1 cellular context compared by ENCODE assay signal in genomic region chr1:109959974-109960744, GRCh38.
TF ChIP-seq lines count a peak whose summit lies in the region.

No MANE protein-coding gene starts in this region.

TF ChIP-seq in HepG2, 621 proteins besides CTCF, POLR2A, EP300 and RAD21 (continued from another document and continues in another):
- TF ChIP-seq PRDM15 (CRISPR knock-in tag; IDR thresholded peaks at IDR 0.05) (peak; percentile 53; the same call in 1 of the 2 replicates), MED13 (CRISPR knock-in tag; IDR thresholded peaks at IDR 0.05) (0 out of 2 replicates have a peak, but pooled peaks have one; percentile 43), ETV5 (CRISPR knock-in tag; IDR thresholded peaks at IDR 0.05; ENCODE audit: borderline replicate concordance) (peak; percentile 62; the same call in 1 of the 2 replicates), ELF1 (CRISPR knock-in tag; IDR thresholded peaks at IDR 0.05) (peak; percentile 18; the same call in 1 of the 2 replicates), ZNF414 (CRISPR knock-in tag; IDR thresholded peaks at IDR 0.05) (no peak), CREM (IDR thresholded peaks at IDR 0.05) (peak; percentile 60; the same call in 1 of the 2 replicates), CREM (CRISPR knock-in tag; IDR thresholded peaks at IDR 0.05) (no peak), NKX3-1 (CRISPR knock-in tag; IDR thresholded peaks at IDR 0.05) (peak; percentile 61; the same call in 1 of the 2 replicates), TBL1XR1 (IDR thresholded peaks at IDR 0.05; ENCODE audit: borderline replicate concordance, low read length, partially characterized antibody) (peak; percentile 25), YEATS2 (CRISPR knock-in tag; IDR thresholded peaks at IDR 0.05; ENCODE audit: borderline replicate concordance) (peak; percentile 43; the same call in 1 of the 2 replicates), CREB1 (IDR thresholded peaks at IDR 0.05) (no peak), CREB1 (CRISPR knock-in tag; IDR thresholded peaks at IDR 0.05) (peak; percentile 49), FOSL2 (CRISPR knock-in tag; IDR thresholded peaks at IDR 0.05) (0 out of 2 replicates have a peak, but pooled peaks have one; percentile 23), NONO (IDR thresholded peaks at IDR 0.05) (no peak), NONO (CRISPR knock-in tag; conservative IDR thresholded peaks at IDR 0.05) (peak; percentile 37; the same call in 1 of the 2 replicates), SSRP1 (CRISPR knock-in tag; IDR thresholded peaks at IDR 0.05) (peak; percentile 96; the same call in 1 of the 2 replicates), SIX4 (CRISPR knock-in tag; IDR thresholded peaks at IDR 0.05) (peak; percentile 45; the same call in 1 of the 2 replicates), NCOA1 (CRISPR knock-in tag; IDR thresholded peaks at IDR 0.05) (no peak), CREB3 (CRISPR knock-in tag; IDR thresholded peaks at IDR 0.05) (no peak), SKI (IDR thresholded peaks at IDR 0.05; ENCODE audit: partially characterized antibody) (no peak), FOXK1 (CRISPR knock-in tag; IDR thresholded peaks at IDR 0.05; ENCODE audit: borderline replicate concordance, low read depth) (peak; percentile 24; the same call in 1 of the 2 replicates), TRAFD1 (CRISPR knock-in tag; IDR thresholded peaks at IDR 0.05; ENCODE audit: borderline replicate concordance) (no peak), FOXP4 (CRISPR knock-in tag; IDR thresholded peaks at IDR 0.05) (peak; percentile 92), ZNF124 (CRISPR knock-in tag; IDR thresholded peaks at IDR 0.05) (peak; percentile 90; the same call in 1 of the 2 replicates), ZMYM4 (CRISPR knock-in tag; IDR thresholded peaks at IDR 0.05) (peak; percentile 40; the same call in 1 of the 2 replicates), ZNF670 (CRISPR knock-in tag; IDR thresholded peaks at IDR 0.05; ENCODE audit: borderline replicate concordance) (0 out of 2 replicates have a peak, but pooled peaks have one; percentile 38), NR3C1 (CRISPR knock-in tag; IDR thresholded peaks at IDR 0.05) (no peak), ESRRA (CRISPR knock-in tag; IDR thresholded peaks at IDR 0.05; ENCODE audit: low read depth) (0 out of 2 replicates have a peak, but pooled peaks have one; percentile 27), HNF1A (IDR thresholded peaks at IDR 0.05; ENCODE audit: low read depth) (no peak; the same call in 1 of the 2 replicates), HNF1A (CRISPR knock-in tag; IDR thresholded peaks at IDR 0.05; ENCODE audit: borderline replicate concordance) (peak; percentile 58; the same call in 1 of the 2 replicates), BCL6 (CRISPR knock-in tag; IDR thresholded peaks at IDR 0.05) (peak; percentile 97), ZGPAT (CRISPR knock-in tag; IDR thresholded peaks at IDR 0.05) (peak; percentile 49; the same call in 1 of the 2 replicates), NR2C2 (CRISPR knock-in tag; IDR thresholded peaks at IDR 0.05; ENCODE audit: borderline replicate concordance) (peak; percentile 72), KLF12 (CRISPR knock-in tag; IDR thresholded peaks at IDR 0.05; ENCODE audit: borderline replicate concordance) (peak; percentile 65; the same call in 1 of the 2 replicates), MED8 (CRISPR knock-in tag; IDR thresholded peaks at IDR 0.05; ENCODE audit: insufficient replicate concordance) (peak; percentile 54), CSRNP1 (CRISPR knock-in tag; IDR thresholded peaks at IDR 0.05) (0 out of 2 replicates have a peak, but pooled peaks have one; percentile 22), SMC3 (IDR thresholded peaks at IDR 0.05; ENCODE audit: low read length) (peak; percentile 43; the same call in 1 of the 2 replicates), ZNF549 (CRISPR knock-in tag; IDR thresholded peaks at IDR 0.05) (no peak), RARG (CRISPR knock-in tag; IDR thresholded peaks at IDR 0.05; ENCODE audit: low read depth) (0 out of 2 replicates have a peak, but pooled peaks have one; percentile 7), KDM6A (CRISPR knock-in tag; IDR thresholded peaks at IDR 0.05; ENCODE audit: low read depth) (peak; percentile 86), USF2 (IDR thresholded peaks at IDR 0.05; ENCODE audit: low read depth, low read length) (no peak), USF2 (CRISPR knock-in tag; IDR thresholded peaks at IDR 0.05; ENCODE audit: borderline replicate concordance) (no peak), GFI1 (CRISPR knock-in tag; IDR thresholded peaks at IDR 0.05; ENCODE audit: borderline replicate concordance) (peak; percentile 69; the same call in 1 of the 2 replicates), GATAD1 (CRISPR knock-in tag; IDR thresholded peaks at IDR 0.05) (peak; percentile 45; the same call in 1 of the 2 replicates)
